ENCODE assay signal across 9 cellular contexts in the genomic region with DNA sequence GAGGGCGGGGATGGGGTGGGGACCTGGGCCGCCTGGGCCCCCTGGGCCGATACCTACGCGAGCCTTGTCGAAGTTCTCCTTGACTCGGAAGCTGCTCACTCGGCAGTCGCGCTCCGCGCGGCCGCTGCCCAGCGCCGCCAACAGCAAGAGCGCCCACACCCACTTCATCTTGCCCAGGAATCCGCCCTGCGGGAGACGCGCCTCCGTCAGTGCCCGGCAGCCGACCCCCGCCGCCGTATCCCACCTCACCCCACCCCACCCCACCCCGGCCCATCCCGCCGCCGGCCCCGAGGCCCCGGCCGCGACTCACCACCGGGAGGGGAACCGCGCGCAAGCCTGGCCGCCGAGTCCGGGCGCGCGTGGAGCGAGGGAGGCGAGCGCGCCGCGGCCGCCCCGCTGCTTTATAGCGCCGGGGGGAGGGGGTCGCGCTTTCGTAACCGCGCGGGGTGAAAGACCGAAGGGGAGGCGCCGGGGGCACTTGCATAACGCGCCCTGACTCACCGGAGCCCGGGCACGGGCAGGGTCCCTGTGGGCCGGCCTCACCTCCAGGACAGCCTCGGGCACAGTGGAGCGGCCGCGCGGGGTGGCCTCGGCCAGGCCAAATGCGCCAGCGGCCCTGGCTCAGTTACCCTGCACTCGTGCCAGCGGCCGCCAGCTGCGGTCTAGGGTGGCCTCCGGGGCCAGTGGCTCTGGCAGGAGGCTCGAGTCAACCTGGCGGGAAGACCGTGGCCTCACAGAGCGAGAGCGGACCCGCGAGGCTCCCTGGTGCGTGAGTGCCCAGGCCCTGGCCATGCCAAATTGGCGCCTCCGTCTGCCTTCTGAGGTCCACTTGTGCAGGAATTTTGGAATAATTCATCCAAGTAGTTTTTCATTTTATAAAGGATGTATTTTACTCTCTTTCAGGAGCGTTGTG. TPM values are rescaled to one million over a fixed set of nuclear protein-coding genes. Genes with fewer than 3 reads are reported as not detected.
DNase-seq lines count a peak whose midpoint lies in the region; ATAC-seq and TF ChIP-seq lines count a peak whose summit lies in the region.
"Had no signal": no experiment of that assay in that cellular context is flagged by ENCODE, and none has a peak within 500 bp of the region (broad histone marks: within the 10 kb centered on the region; RNA-seq: fewer than 3 reads in every experiment).

A gene (minus strand): TSS at position 375 of the 913 bp plus-strand sequence. CDS start 207 bp downstream, at position 168.

- H3K27me3 ChIP-seq in kidney epithelial cell (ENCODE audit: control insufficient read depth, insufficient read depth, low read length), result peaks cover 26% of the 10 kb centered on the region

- peak; percentile 75 for DNase-seq in HuH-7.5 (ENCODE audit: low spot score)
- DNase-seq in caudate nucleus (lab: John Stamatoyannopoulos, UW), result peak in 15 of 61 donors; percentile 9 to 43 (median 22)
- no peak for DNase-seq in kidney epithelial cell (ENCODE audit: low read depth)
- DNase-seq in activated gamma-delta T cell treated with Interleukin-2 at 50 U/mL for 16 hours, result no peak
- no peak for DNase-seq in RKO (ENCODE audit: low spot score)
- DNase-seq: effector memory CD4-positive, alpha-beta T cell had no signal

- peak within 1 kb of the TSS; percentile 70 for H3K27ac ChIP-seq in caudate nucleus (ENCODE audit: low read depth, low read length)

- peaks cover 43% of the 10 kb centered on the region for H3K27me3 Mint-ChIP-seq in stimulated activated memory B cell treated with anti-CD40 and anti-IgM and Interleukin-4, amounts not matched to agents 10 μg/mL and 1 μg/mL and 100 μg/mL, for 72 hours

- no peaks in the 10 kb centered on the region for H3K36me3 ChIP-seq in kidney epithelial cell (ENCODE audit: control insufficient read depth, insufficient read depth, low read length)
- H3K36me3 ChIP-seq: HAP-1 had no signal

- no peak within 1 kb of the TSS for H3K4me3 Mint-ChIP-seq in stimulated activated memory B cell treated with anti-CD40 and anti-IgM and Interleukin-4, amounts not matched to agents 10 μg/mL and 1 μg/mL and 100 μg/mL, for 72 hours

- no peak within 1 kb of the TSS for H3K27ac Mint-ChIP-seq in stimulated activated memory B cell treated with anti-CD40 and anti-IgM and Interleukin-4, amounts not matched to agents 10 μg/mL and 1 μg/mL and 100 μg/mL, for 72 hours

- no peaks in the 10 kb centered on the region for H3K4me1 Mint-ChIP-seq in stimulated activated memory B cell treated with anti-CD40 and anti-IgM and Interleukin-4, amounts not matched to agents 10 μg/mL and 1 μg/mL and 100 μg/mL, for 72 hours

- no peaks in the 10 kb centered on the region for H3K9me3 Mint-ChIP-seq in stimulated activated memory B cell treated with anti-CD40 and anti-IgM and Interleukin-4, amounts not matched to agents 10 μg/mL and 1 μg/mL and 100 μg/mL, for 72 hours

- no peaks in the 10 kb centered on the region for H3K36me3 Mint-ChIP-seq in stimulated activated memory B cell treated with anti-CD40 and anti-IgM and Interleukin-4, amounts not matched to agents 10 μg/mL and 1 μg/mL and 100 μg/mL, for 72 hours

- peak; percentile 34 for ATAC-seq in stimulated activated memory B cell treated with anti-CD40 and anti-IgM and Interleukin-4, amounts not matched to agents 10 μg/mL and 1 μg/mL and 100 μg/mL, for 72 hours
- ATAC-seq in HG02870 (IDR thresholded peaks at IDR 0.05; ENCODE audit: unreplicated experiment), result no peak

- H3K4me3 ChIP-seq in kidney epithelial cell (ENCODE audit: low read depth, low read length), result peak within 1 kb of the TSS; percentile 12
- H3K4me3 ChIP-seq: HAP-1 had no signal

- no peak for TF ChIP-seq CTCF in kidney epithelial cell (IDR thresholded peaks at IDR 0.05; ENCODE audit: insufficient read depth, low read length, poor library complexity, severe bottlenecking)

RNA-seq across cellular contexts. Expression of the gene that starts here (rescaled TPM):
- not detected in 2 replicates for total RNA-seq in kidney epithelial cell
